ENCODE assay signal across 25 cellular contexts in the genomic region with DNA sequence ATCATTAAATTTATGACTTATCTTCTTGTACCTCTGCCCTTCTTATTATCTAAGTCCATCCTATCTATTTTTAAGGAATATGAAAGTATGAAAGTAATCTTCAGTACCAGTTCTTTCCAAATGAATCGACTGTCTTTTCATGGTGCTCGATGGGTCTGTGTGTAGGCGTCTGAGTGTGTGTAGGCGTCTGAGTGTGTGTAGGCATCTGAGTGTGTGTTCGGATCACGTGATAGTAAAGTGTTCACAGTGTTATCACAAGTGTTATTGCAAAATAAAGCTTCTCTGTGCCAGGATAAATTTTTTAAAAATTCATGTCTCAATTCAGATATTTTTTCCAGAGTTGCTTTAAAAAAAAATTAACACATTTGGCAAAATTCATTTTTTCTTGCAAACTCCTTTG. TPM values are rescaled to one million over a fixed set of nuclear protein-coding genes. Genes with fewer than 3 reads are reported as not detected.
DNase-seq lines count a peak whose midpoint lies in the region; ATAC-seq, FAIRE-seq and TF ChIP-seq lines count a peak whose summit lies in the region.
"Had no signal": no experiment of that assay in that cellular context is flagged by ENCODE, and none has a peak within 500 bp of the region (broad histone marks: within the 10 kb centered on the region; RNA-seq: fewer than 3 reads in every experiment).

No MANE protein-coding gene starts in this region.

- no peak overlapping the region for H4K91ac ChIP-seq in IMR-90 (ENCODE audit: insufficient read depth, low read depth, low read length)

- H3K9ac ChIP-seq in IMR-90 (ENCODE audit: low read depth, low read length) (no peak overlapping the region), K562 (ENCODE audit: insufficient read depth in 1 of 2, low read depth in 2 of 2, low read length in 2 of 2) (no peak overlapping the region)
- H3K9ac ChIP-seq: BLaER1 treated with 17β-estradiol and CSF1 and Interleukin-3, amounts not matched to agents 10 nM and 100 nM had no signal

- H3K56ac ChIP-seq in IMR-90 (ENCODE audit: extremely low read depth, insufficient read depth, low read length), result no peak overlapping the region

- ATAC-seq in IMR-90 (ENCODE audit: low read depth) (no peak), K562 (no peak), omental fat pad (ENCODE audit: low FRiP score) (peak; percentile 37), GM21526 (IDR thresholded peaks at IDR 0.05; ENCODE audit: low FRiP score, unreplicated experiment) (no peak), HG03439 (IDR thresholded peaks at IDR 0.05; ENCODE audit: unreplicated experiment) (no peak)
- ATAC-seq: GM23338 had no signal

- H3K79me1 ChIP-seq in IMR-90 (ENCODE audit: low read depth in 1 of 2, low read length in 2 of 2), result no peaks in the 10 kb centered on the region

- H3K27me3 ChIP-seq in IMR-90 (ENCODE audit: control insufficient read depth, insufficient read depth, low read length) (peaks cover 3% of the 10 kb centered on the region; the same call in 1 of the 2 replicates), K562 (ENCODE audit: control insufficient read depth in 2 of 2, insufficient read depth in 2 of 2, low read length in 2 of 2) (peaks cover 23 to 46% of the 10 kb centered on the region in 2 experiments)
- H3K27me3 ChIP-seq: BLaER1 treated with 17β-estradiol and CSF1 and Interleukin-3, amounts not matched to agents 10 nM and 100 nM had no signal

- peak; percentile 10 for DNase-seq in AG10803 (ENCODE audit: low read depth)
- no peak for DNase-seq in IMR-90
- DNase-seq in K562 (ENCODE audit: extremely low read depth in 1 of 4, low spot score in 3 of 4), result no peak
- no peak for DNase-seq in omental fat pad (ENCODE audit: low spot score)
- no peak for DNase-seq in NCI-H1105 (lab: John Stamatoyannopoulos, UW)
- no peak for DNase-seq in cortex of kidney (lab: John Stamatoyannopoulos, UW)
- DNase-seq: CD4-positive, CD25-positive, alpha-beta regulatory T cell; CD8-positive, alpha-beta memory T cell; COR-L47; DMS 273 treated with DMSO at 0.1 percent for 48 hours; DMS53; DND-41; EL; HCEC 1CT; HFFc6; Karpas-422 had no signal

- H3K18ac ChIP-seq in IMR-90 (ENCODE audit: low read depth, low read length), result no peak overlapping the region

- H3K27ac ChIP-seq in IMR-90 (ENCODE audit: insufficient read depth, low read length), result no peak overlapping the region
- H3K27ac ChIP-seq in K562 (ENCODE audit: extremely low read depth, low read depth, low read length), result no peak overlapping the region
- H3K27ac ChIP-seq: BLaER1 treated with 17β-estradiol and CSF1 and Interleukin-3, amounts not matched to agents 10 nM and 100 nM had no signal

- no peak overlapping the region for H3K23ac ChIP-seq in IMR-90 (ENCODE audit: low read depth, low read length)

- H3K4ac ChIP-seq in IMR-90 (ENCODE audit: low read depth, low read length), result no peak overlapping the region

- H2AK9ac ChIP-seq in IMR-90 (replicated peaks; ENCODE audit: low read depth, low read length, poor library complexity), result no peak overlapping the region

- H3K79me2 ChIP-seq in K562 (ENCODE audit: control insufficient read depth, insufficient read depth, low read length), result no peaks in the 10 kb centered on the region

- no peak for TF ChIP-seq EP300 in K562 (IDR thresholded peaks at IDR 0.05; ENCODE audit: low read length)

- no peak overlapping the region for H2BK120ac ChIP-seq in IMR-90 (ENCODE audit: low read depth, low read length)

- H3K9me1 ChIP-seq in IMR-90 (ENCODE audit: insufficient read depth, low read length) (no peaks in the 10 kb centered on the region), K562 (ENCODE audit: control insufficient read depth, insufficient read depth, low read length) (no peaks in the 10 kb centered on the region)

- H3K4me1 ChIP-seq in IMR-90 (ENCODE audit: control insufficient read depth, insufficient read depth, low read length), result peaks cover 13% of the 10 kb centered on the region
- no peaks in the 10 kb centered on the region for H3K4me1 ChIP-seq in K562 (replicated peaks in 1 of 2; ENCODE audit: control insufficient read depth in 2 of 2, insufficient read depth in 2 of 2, low read length in 2 of 2)

- no peak overlapping the region for H2BK5ac ChIP-seq in IMR-90 (ENCODE audit: low read depth, low read length, poor library complexity, severe bottlenecking)

- TF ChIP-seq CTCF in AG10803 (conservative IDR thresholded peaks at IDR 0.05; ENCODE audit: low read length), result no peak
- no peak for TF ChIP-seq CTCF in IMR-90 (conservative IDR thresholded peaks at IDR 0.05; ENCODE audit: low read depth, low read length)
- TF ChIP-seq CTCF in K562 (IDR thresholded peaks at IDR 0.05 in 2 of 3, conservative IDR thresholded peaks at IDR 0.05 in 1 of 3; ENCODE audit: insufficient read depth in 2 of 3, low read depth in 1 of 3, low read length in 3 of 3), result no peak
- TF ChIP-seq CTCF in omental fat pad (IDR thresholded peaks at IDR 0.05), result no peak

- BruUV-seq in IMR-90 (replicated peaks; lab: Mats Ljungman, UMichigan), result no TSS peak
- BruUV-seq in K562 (replicated peaks; lab: Mats Ljungman, UMichigan), result no TSS peak

- H4K5ac ChIP-seq in IMR-90 (ENCODE audit: low read depth, low read length), result no peak overlapping the region

- no CpG with 5 or more reads among the region's 6 CpGs for WGBS in IMR-90 (ENCODE audit: extremely low coverage in 2 of 2, insufficient read length in 1 of 2), 2 experiments
- 0% methylated on average over 6 of the region's 6 CpGs for WGBS in K562 (ENCODE audit: insufficient coverage, low coverage, missing lambda C conversion rate)

- H3K36me3 ChIP-seq in IMR-90 (ENCODE audit: control insufficient read depth, insufficient read depth, low read length), result no peaks in the 10 kb centered on the region
- no peaks in the 10 kb centered on the region for H3K36me3 ChIP-seq in K562 (ENCODE audit: control insufficient read depth, insufficient read depth, low read length)
- H3K36me3 ChIP-seq: BLaER1 treated with 17β-estradiol and CSF1 and Interleukin-3, amounts not matched to agents 10 nM and 100 nM had no signal

- H3K9me3 ChIP-seq in IMR-90 (ENCODE audit: control insufficient read depth, insufficient read depth, low read length) (no peaks in the 10 kb centered on the region), K562 (replicated peaks; ENCODE audit: control insufficient read depth, insufficient read depth, low read depth, low read length) (no peaks in the 10 kb centered on the region)
- H3K9me3 ChIP-seq: BLaER1 treated with 17β-estradiol and CSF1 and Interleukin-3, amounts not matched to agents 10 nM and 100 nM had no signal

- H3K4me3 ChIP-seq in AG10803 (ENCODE audit: low read length), result no peak overlapping the region
- H3K4me3 ChIP-seq in IMR-90 (ENCODE audit: insufficient read depth, low read depth, low read length), result no peak overlapping the region
- H3K4me3 ChIP-seq in K562, result no peak overlapping the region
- H3K4me3 ChIP-seq: BLaER1 treated with 17β-estradiol and CSF1 and Interleukin-3, amounts not matched to agents 10 nM and 100 nM; GM23338 had no signal

- TF ChIP-seq POLR2A in IMR-90 (IDR thresholded peaks at IDR 0.05; ENCODE audit: low read depth, low read length) (no peak), K562 (conservative IDR thresholded peaks at IDR 0.05) (no peak)

- no peak overlapping the region for H3K14ac ChIP-seq in IMR-90 (replicated peaks; ENCODE audit: low read depth, low read length)

- CTCF ChIA-PET in IMR-90 (lab: Yijun Ruan, JAX) (no interaction called here), K562 (lab: Yijun Ruan, JAX; ENCODE audit: low intra/inter-chr PET ratio) (no interaction called here)

- H4K20me1 ChIP-seq in IMR-90 (ENCODE audit: insufficient read depth, low read length) (no peaks in the 10 kb centered on the region), K562 (replicated peaks; ENCODE audit: control insufficient read depth, insufficient read depth, low read length) (no peaks in the 10 kb centered on the region)
- H4K20me1 ChIP-seq: BLaER1 treated with 17β-estradiol and CSF1 and Interleukin-3, amounts not matched to agents 10 nM and 100 nM had no signal

- no peak overlapping the region for H2BK20ac ChIP-seq in IMR-90 (ENCODE audit: low read depth, low read length)

- in situ Hi-C loops in IMR-90 (cut with MboI; ENCODE audit: low sequenced_read_pairs), result no loop called here
- in situ Hi-C loops in K562 (cut with MboI), result no loop called here

- H3K4me2 ChIP-seq in IMR-90 (ENCODE audit: low read depth, low read length) (no peak overlapping the region), K562 (ENCODE audit: insufficient read depth, low read length) (no peak overlapping the region)
- H3K4me2 ChIP-seq: GM23338 had no signal

- no peak overlapping the region for H2AK5ac ChIP-seq in IMR-90 (ENCODE audit: low read depth, low read length)

- no peak overlapping the region for H4K8ac ChIP-seq in IMR-90 (ENCODE audit: low read depth in 2 of 2, low read length in 2 of 2)

- H2AFZ ChIP-seq in IMR-90 (replicated peaks; ENCODE audit: low read length, poor library complexity), result no peak overlapping the region
- no peak overlapping the region for H2AFZ ChIP-seq in K562 (ENCODE audit: low read depth, low read length)
- H2AFZ ChIP-seq: GM23338 had no signal

- H2BK15ac ChIP-seq in IMR-90 (ENCODE audit: low read depth, low read length), result no peak overlapping the region

- FAIRE-seq in K562 (lab: Jason Lieb, UNC), result no peak
- FAIRE-seq: A204.1, GM12891, GM19239, H54 had no signal

- dilution Hi-C loops in IMR-90 (cut with HindIII; ENCODE audit: low sequenced_read_pairs, unreplicated experiment), result no loop called here

- POLR2A ChIA-PET in IMR-90 (lab: Charles Lee; ENCODE audit: unreplicated experiment), result no interaction called here
- POLR2A ChIA-PET in K562 (lab: Yijun Ruan, JAX), result no interaction called here

- TF ChIP-seq RAD21 in IMR-90 (IDR thresholded peaks at IDR 0.05; ENCODE audit: low read length), result no peak
- TF ChIP-seq RAD21 in K562 (CRISPR knock-in tag; conservative IDR thresholded peaks at IDR 0.05 in 1 of 2, IDR thresholded peaks at IDR 0.05 in 1 of 2), result no peak

- intact Hi-C loops in IMR-90 (cut with micrococcal nuclease), result no loop called here
- intact Hi-C loops in K562 (cut with micrococcal nuclease), result no loop called here

RNA-seq across cellular contexts. Expression of a gene that starts 58.3 kb away (rescaled TPM):
- total RNA-seq in IMR-90 (2012; rRNA removed) (0.18 and 0.28 TPM in 2 replicates), K562 (2014; rRNA removed) (not detected in 2 replicates), K562 (2014; rRNA removed; fragmentation: Illumina TruSeq; extraction: Trizol) (0.10 TPM in 1 of 2 replicates, not detected in the other), K562 (2015; rRNA removed; fragmentation: Illumina TruSeq; extraction: Trizol) (0.07 and 0.15 TPM in 2 replicates), K562 (2021) (0.07 and 0.13 TPM in 2 replicates), omental fat pad (10 to 100 TPM in 3 of 4 donors, 1 to 10 TPM in 1; 4.6 to 72.2 (median 20.7) TPM)
- polyA plus RNA-seq in IMR-90 (2012; rRNA removed) (0.19 TPM in 2 replicates), K562 (2011; rRNA removed) (0.04 and 0.15 TPM in 2 replicates), K562 (2014; fragmentation: Illumina TruSeq; extraction: Trizol) (0.10 TPM in 2 replicates), K562 (2014; fragmentation: Nextera tagmentation; extraction: Ambion mirVana) (under 1 TPM in 1 of 2 experiments, not detected in 1; 0.01 TPM), K562 (2014; rRNA removed) (0.05 and 0.22 TPM in 2 replicates)
- polyA plus RNA-seq in IMR-90 (2012; cell fraction: cytosol; rRNA removed), result 0.14 and 0.20 TPM in 2 replicates
- polyA plus RNA-seq in IMR-90 (2012; cell fraction: nucleus; rRNA removed; ENCODE audit: low replicate concordance), result 0.07 and 0.17 TPM in 2 replicates
- total RNA-seq in K562 (2011; cell fraction: chromatin; rRNA removed; ENCODE audit: low replicate concordance), result not detected in 2 replicates
- 0.17 TPM in 1 of 2 replicates, not detected in the other for total RNA-seq in K562 (2011; cell fraction: nucleolus; rRNA removed)
- total RNA-seq in K562 (2011; cell fraction: nucleoplasm; rRNA removed), result not detected in 2 replicates
- 0.06 and 0.21 TPM in 2 replicates for polyA plus RNA-seq in K562 (2011; cell fraction: cytosol; rRNA removed)
- 0.06 TPM in 1 of 2 replicates, not detected in the other for polyA plus RNA-seq in K562 (2011; cell fraction: nucleus; rRNA removed)
- polyA plus RNA-seq in K562 (2012), result 0.13 and 0.26 TPM in 2 replicates
- polyA minus RNA-seq in K562 (2011; rRNA and poly(A)+ RNA removed), result 0.07 and 0.36 TPM in 2 replicates
- polyA minus RNA-seq in K562 (2011; cell fraction: cytosol; rRNA and poly(A)+ RNA removed), result 1.1 TPM in 1 of 2 replicates, not detected in the other
- 0.13 and 0.22 TPM in 2 replicates for polyA minus RNA-seq in K562 (2011; cell fraction: nucleus; rRNA and poly(A)+ RNA removed)
- total RNA-seq: CD8-positive, alpha-beta memory T cell; HT-29 had no signal
- polyA plus RNA-seq: CD4-positive, CD25-positive, alpha-beta regulatory T cell; CD8-positive, alpha-beta memory T cell had no signal
